ENCODE assay signal across 22 cellular contexts in the genomic region with DNA sequence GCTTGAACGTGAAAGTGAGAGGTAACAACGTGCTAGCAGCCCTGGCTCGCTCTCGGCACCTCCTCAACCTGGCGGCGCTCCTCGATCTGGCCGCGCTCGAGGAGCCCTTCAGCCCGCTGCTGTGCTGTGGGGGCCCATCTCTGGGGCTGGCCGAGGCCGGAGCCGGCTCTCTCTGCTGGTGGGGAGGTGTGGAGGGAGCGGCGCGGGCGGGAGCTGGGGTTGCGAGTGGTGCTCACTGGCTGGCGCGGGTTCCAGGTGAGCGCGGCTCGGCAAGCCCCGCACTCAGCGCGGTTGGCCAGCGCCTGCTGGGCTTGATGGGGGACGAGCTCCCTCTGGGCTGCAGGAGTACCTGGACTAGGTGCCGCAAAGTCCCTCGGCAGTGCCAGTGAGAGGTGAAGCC.
"Had no signal": no experiment of that assay in that cellular context is flagged by ENCODE, and none has a peak within 500 bp of the region (broad histone marks: within the 10 kb centered on the region; RNA-seq: fewer than 3 reads in every experiment).

No MANE protein-coding gene starts in this region.

- H3K4me3 ChIP-seq: heart left ventricle, left ventricle myocardium inferior, neural progenitor cell, ovary, skin epidermis, suprapubic skin, tibial nerve, upper lobe of left lung had no signal

- H3K9me3 ChIP-seq: heart left ventricle, left ventricle myocardium inferior, ovary, suprapubic skin, upper lobe of left lung had no signal

- H2AFZ ChIP-seq: neural progenitor cell had no signal

- H3K27me3 ChIP-seq: heart left ventricle, neural progenitor cell, ovary, suprapubic skin, tibial nerve, upper lobe of left lung had no signal

- H3K9ac ChIP-seq: neural progenitor cell had no signal

- H3K4me1 ChIP-seq: neural progenitor cell, suprapubic skin, tibial nerve, upper lobe of left lung had no signal

- DNase-seq: glutamatergic neuron; heart left ventricle; hypothalamus; immature natural killer cell; left ventricle myocardium inferior; naive B cell; natural killer cell; nephron progenitor cell; ovary; retina; right cardiac atrium; stimulated activated CD4-positive, alpha-beta T cell treated with anti-CD3 and anti-CD28 coated beads, Interleukin-12 subunit alpha, Interleukin-12 subunit beta, amount 100 ng/mL, for 4 hours; stimulated activated CD4-positive, alpha-beta T cell treated with anti-CD3 and anti-CD28 coated beads, Interleukin-15, amount 100 ng/mL, for 24 hours; stimulated activated CD4-positive, alpha-beta T cell treated with anti-CD3 and anti-CD28 coated beads, Interleukin-4, amount 100 ng/mL, for 24 hours; stimulated activated naive CD4-positive, alpha-beta T cell had no signal

- H3K36me3 ChIP-seq: heart left ventricle, left ventricle myocardium inferior, neural progenitor cell, ovary, suprapubic skin, tibial nerve, upper lobe of left lung had no signal

- H3K4me2 ChIP-seq: neural progenitor cell had no signal

- ATAC-seq: heart left ventricle; natural killer cell; sciatic nerve; stimulated activated effector memory CD8-positive, alpha-beta T cell treated with anti-CD3 and anti-CD28 coated beads, Interleukin-12 subunit alpha, Interleukin-12 subunit beta, amount 100 ng/mL, for 72 hours had no signal

- H3K27ac ChIP-seq: heart left ventricle, left ventricle myocardium inferior, neural progenitor cell, ovary, skin epidermis, suprapubic skin, tibial nerve, upper lobe of left lung had no signal
